Comparison of ENCODE assay signal across 8 cellular contexts in the genomic region with DNA sequence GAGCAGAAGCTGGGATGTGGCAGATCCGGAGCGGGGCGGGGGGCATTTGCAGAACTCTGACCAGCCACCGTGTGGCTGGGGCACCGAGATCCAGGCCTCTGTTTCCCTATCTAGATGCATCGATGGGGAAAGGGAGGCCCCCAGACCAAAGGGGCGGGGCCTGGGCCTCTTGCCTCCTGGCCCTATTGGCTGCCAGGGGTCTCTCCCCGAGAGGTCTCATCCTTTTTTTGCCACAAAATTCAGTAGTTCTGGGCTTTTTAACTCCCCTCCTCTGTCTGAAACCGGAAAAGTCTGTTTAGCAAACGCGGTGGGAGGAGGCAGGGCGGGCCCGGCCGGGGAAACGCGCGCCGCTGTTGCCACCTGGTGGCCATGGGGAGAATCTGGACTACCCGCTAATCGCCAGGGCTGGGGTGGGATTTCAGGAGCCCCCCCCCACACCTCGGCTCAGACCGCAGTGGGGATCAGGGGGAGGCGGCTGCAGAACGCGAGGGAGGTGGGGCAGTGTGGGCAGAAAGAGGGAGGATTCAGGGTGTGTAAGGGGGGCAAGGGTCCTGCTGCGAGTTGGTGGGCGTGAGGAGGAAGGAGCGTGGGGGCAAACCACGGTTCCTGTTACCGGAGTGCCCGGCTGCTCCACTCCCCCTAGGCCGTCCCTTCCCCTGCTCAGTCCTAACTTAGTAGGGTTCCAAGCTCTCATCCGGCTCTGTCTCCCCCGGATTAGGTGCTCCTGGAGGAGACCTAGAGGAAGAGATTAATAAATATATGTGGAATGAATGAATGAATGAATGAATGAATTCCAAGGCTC. TPM values are rescaled to one million over a fixed set of nuclear protein-coding genes. Genes with fewer than 3 reads are reported as not detected.
A peak's percentile ranks its signal among the peaks of the same experiment; 100 is the strongest.
DNase-seq lines count a peak whose midpoint lies in the region; ATAC-seq and TF ChIP-seq lines count a peak whose summit lies in the region.

No MANE protein-coding gene starts in this region.

- H3K9me3 ChIP-seq in endodermal cell (ENCODE audit: control insufficient read depth, low read length): no peaks in the 10 kb centered on the region

- no peaks in the 10 kb centered on the region for H3K36me3 ChIP-seq in endodermal cell (ENCODE audit: control insufficient read depth, insufficient read depth, low read length)

- H3K27ac ChIP-seq in endodermal cell (ENCODE audit: low read depth, low read length): no peak overlapping the region

- H3K4me3 ChIP-seq in endodermal cell (ENCODE audit: low read length): peak overlapping the region; percentile 62

- no peaks in the 10 kb centered on the region for H3K27me3 Mint-ChIP-seq in activated CD8-positive, alpha-beta memory T cell treated with anti-CD3 and anti-CD28 coated beads, Interleukin-2, amount 10 ng/mL, durations not matched to agents 7 days and 5 days
- H3K27me3 Mint-ChIP-seq in endodermal cell (ENCODE audit: insufficient read depth): peaks cover 6% of the 10 kb centered on the region

- ATAC-seq in activated CD8-positive, alpha-beta memory T cell treated with anti-CD3 and anti-CD28 coated beads, Interleukin-2, amount 10 ng/mL, durations not matched to agents 7 days and 5 days: peak; percentile 93
- ATAC-seq in GM19324 (IDR thresholded peaks at IDR 0.05; ENCODE audit: low FRiP score, unreplicated experiment): no peak

- CTCF ChIA-PET in activated CD8-positive, alpha-beta memory T cell treated with anti-CD3 and anti-CD28 coated beads, Interleukin-2, amount 10 ng/mL, durations not matched to agents 7 days and 5 days (lab: Charles Lee): interaction anchor here (0.8 to 9.7 kb wide), 20 partner anchors 7 to 120 kb away, joined by 3 to 118 read pairs (median 6); partner anchors contain the start of gene ARRDC2

- in situ Hi-C loops in Caki2 (cut with HindIII; ENCODE audit: low pct_unique_long_range_greater_than_20kb, low sequenced_read_pairs): no loop called here

- peak; percentile 98 for TF ChIP-seq CTCF in endodermal cell (conservative IDR thresholded peaks at IDR 0.05)

- WGBS in endodermal cell (ENCODE audit: insufficient coverage in 1 of 2, insufficient read length in 1 of 2), 2 experiments: 8 to 14% methylated on average over 11 to 34 of the region's 34 CpGs

- peak overlapping the region; percentile 63 for H3K27ac Mint-ChIP-seq in activated CD8-positive, alpha-beta memory T cell treated with anti-CD3 and anti-CD28 coated beads, Interleukin-2, amount 10 ng/mL, durations not matched to agents 7 days and 5 days
- peak overlapping the region; percentile 66 for H3K27ac Mint-ChIP-seq in endodermal cell

- H3K27me3 ChIP-seq in endodermal cell (ENCODE audit: control insufficient read depth, insufficient read depth, low read length, poor library complexity, severe bottlenecking): no peaks in the 10 kb centered on the region

- no peak overlapping the region for H3K9ac ChIP-seq in endodermal cell (ENCODE audit: extremely low read depth, low read length, poor library complexity, severe bottlenecking)

- peak overlapping the region; percentile 18 for H3K4me3 Mint-ChIP-seq in activated CD8-positive, alpha-beta memory T cell treated with anti-CD3 and anti-CD28 coated beads, Interleukin-2, amount 10 ng/mL, durations not matched to agents 7 days and 5 days
- H3K4me3 Mint-ChIP-seq in endodermal cell: peak overlapping the region; percentile 46

- H3K36me3 Mint-ChIP-seq in activated CD8-positive, alpha-beta memory T cell treated with anti-CD3 and anti-CD28 coated beads, Interleukin-2, amount 10 ng/mL, durations not matched to agents 7 days and 5 days: peaks cover 13% of the 10 kb centered on the region
- H3K36me3 Mint-ChIP-seq in endodermal cell (ENCODE audit: low read depth): no peaks in the 10 kb centered on the region

- H3K9me3 Mint-ChIP-seq in activated CD8-positive, alpha-beta memory T cell treated with anti-CD3 and anti-CD28 coated beads, Interleukin-2, amount 10 ng/mL, durations not matched to agents 7 days and 5 days (ENCODE audit: low read depth): no peaks in the 10 kb centered on the region
- no peaks in the 10 kb centered on the region for H3K9me3 Mint-ChIP-seq in endodermal cell

- peaks cover 8% of the 10 kb centered on the region for H3K4me1 Mint-ChIP-seq in activated CD8-positive, alpha-beta memory T cell treated with anti-CD3 and anti-CD28 coated beads, Interleukin-2, amount 10 ng/mL, durations not matched to agents 7 days and 5 days
- no peaks in the 10 kb centered on the region for H3K4me1 Mint-ChIP-seq in endodermal cell

- H3K4me1 ChIP-seq in endodermal cell (ENCODE audit: control insufficient read depth, insufficient read depth, low read length): no peaks in the 10 kb centered on the region

- DNase-seq in Caki2 (ENCODE audit: low read depth) (peak; percentile 61), HK-2 (ENCODE audit: unreplicated experiment) (peak; percentile 76), NOMO-1 (lab: John Stamatoyannopoulos, UW; ENCODE audit: unreplicated experiment in 2 of 2) (peak; percentile 78 to 89), endodermal cell (peak; percentile 94), mesenteric fat pad (ENCODE audit: low spot score) (peak; percentile 95)
- peak; percentile 85 for DNase-seq in activated CD8-positive, alpha-beta memory T cell treated with anti-CD3 and anti-CD28 coated beads, Interleukin-2, amount 10 ng/mL, durations not matched to agents 7 days and 5 days
- peak; percentile 42 for DNase-seq in stimulated activated CD8-positive, alpha-beta memory T cell treated with anti-CD3 and anti-CD28 coated beads, Interleukin-12 subunit alpha, Interleukin-12 subunit beta, amount 100 ng/mL, for 24 hours (ENCODE audit: extremely low read depth)

RNA-seq across cellular contexts. Expression of gene IL12RB1, which starts 28.3 kb away (rescaled TPM):
- total RNA-seq in Caki2 (2014; rRNA removed; shearing (Covaris generic); ENCODE audit: low replicate concordance): 0.44 TPM in 1 of 2 replicates, not detected in the other
- total RNA-seq in activated CD8-positive, alpha-beta memory T cell treated with anti-CD3 and anti-CD28 coated beads, Interleukin-2, amount 10 ng/mL, durations not matched to agents 7 days and 5 days: 10 to 100 TPM; 69.9 to 76.2 TPM
- total RNA-seq in endodermal cell (not detected), mesenteric fat pad (2.3 TPM)
- not detected for polyA plus RNA-seq in endodermal cell (2013, experiment 1 of 2)
- not detected for polyA plus RNA-seq in endodermal cell (2013, experiment 2 of 2)

RNA-seq across cellular contexts. Expression of gene MAST3, which starts 39.2 kb away (rescaled TPM):
- total RNA-seq in Caki2 (2014; rRNA removed; shearing (Covaris generic); ENCODE audit: low replicate concordance): 1.8 and 5.5 TPM in 2 replicates
- total RNA-seq in activated CD8-positive, alpha-beta memory T cell treated with anti-CD3 and anti-CD28 coated beads, Interleukin-2, amount 10 ng/mL, durations not matched to agents 7 days and 5 days: 10 to 100 TPM; 25.7 to 34.1 TPM
- total RNA-seq in endodermal cell: 10 to 100 TPM; 13.0 to 15.1 TPM
- 9.3 TPM for polyA plus RNA-seq in endodermal cell (2013, experiment 1 of 2)
- polyA plus RNA-seq in endodermal cell (2013, experiment 2 of 2): 8.2 TPM
- 19.1 TPM for total RNA-seq in mesenteric fat pad

RNA-seq across cellular contexts. Expression of gene ARRDC2, which starts 50.4 kb away (rescaled TPM):
- 57.4 and 76.7 TPM in 2 replicates for total RNA-seq in Caki2 (2014; rRNA removed; shearing (Covaris generic); ENCODE audit: low replicate concordance)
- total RNA-seq in activated CD8-positive, alpha-beta memory T cell treated with anti-CD3 and anti-CD28 coated beads, Interleukin-2, amount 10 ng/mL, durations not matched to agents 7 days and 5 days: 10 to 100 TPM; 35.3 to 45.2 TPM
- total RNA-seq in endodermal cell (1 to 10 TPM; 6.8 to 7.0 TPM), mesenteric fat pad (26.0 TPM)
- 3.3 TPM for polyA plus RNA-seq in endodermal cell (2013, experiment 1 of 2)
- 2.4 TPM for polyA plus RNA-seq in endodermal cell (2013, experiment 2 of 2)

Comparison
In these comparisons a context has a peak if more than half of its experiments do, and no peak if none do; other contexts are left out.
1. DNase-seq: peak in every context shown above with its lines; median percentile 95 in mesenteric fat pad; 94 in endodermal cell; 85 in activated CD8-positive, alpha-beta memory T cell treated with anti-CD3 and anti-CD28 coated beads, Interleukin-2, amount 10 ng/mL, durations not matched to agents 7 days and 5 days; 84 in NOMO-1; 76 in HK-2; 61 in Caki2; 42 in stimulated activated CD8-positive, alpha-beta memory T cell treated with anti-CD3 and anti-CD28 coated beads, Interleukin-12 subunit alpha, Interleukin-12 subunit beta, amount 100 ng/mL, for 24 hours.
2. RNA of gene IL12RB1, which starts 28.3 kb away (total RNA-seq): 69.9 to 76.2 TPM in activated CD8-positive, alpha-beta memory T cell treated with anti-CD3 and anti-CD28 coated beads, Interleukin-2, amount 10 ng/mL, durations not matched to agents 7 days and 5 days; 2.3 TPM in mesenteric fat pad (single experiment), 0.44 TPM in Caki2 and not detected in endodermal cell; every median in the first group is over 10 times any median in the second.